Comparison of ENCODE assay signal across 20 cellular contexts in genomic region chr7:90896458-90896857, GRCh38.
"Had no signal": no experiment of that assay in that cellular context is flagged by ENCODE, and none has a peak within 500 bp of the region (broad histone marks: within the 10 kb centered on the region; RNA-seq: fewer than 3 reads in every experiment).

No MANE protein-coding gene starts in this region.

- H3K36me3 ChIP-seq: gastroesophageal sphincter, left ventricle myocardium inferior, lower lobe of right lung, neural progenitor cell, ovary, suprapubic skin, thyroid gland, upper lobe of left lung, uterus had no signal

- H3K27ac ChIP-seq: gastroesophageal sphincter, left ventricle myocardium inferior, lower lobe of right lung, neural progenitor cell, ovary, suprapubic skin, thyroid gland, upper lobe of left lung, uterus had no signal

- H3K9ac ChIP-seq: neural progenitor cell had no signal

- H2AFZ ChIP-seq: neural progenitor cell had no signal

- H3K9me3 ChIP-seq: gastroesophageal sphincter, left ventricle myocardium inferior, lower lobe of right lung, ovary, suprapubic skin, thyroid gland, upper lobe of left lung, uterus had no signal

- H3K4me3 ChIP-seq: gastroesophageal sphincter, left ventricle myocardium inferior, lower lobe of right lung, neural progenitor cell, ovary, smooth muscle cell, suprapubic skin, thyroid gland, upper lobe of left lung, uterus had no signal

- H3K4me1 ChIP-seq: gastroesophageal sphincter, lower lobe of right lung, neural progenitor cell, suprapubic skin, thyroid gland, upper lobe of left lung, uterus had no signal

- DNase-seq: erythroblast; glutamatergic neuron; islet precursor cell; left cardiac atrium; left ventricle myocardium inferior; lower lobe of right lung; midbrain; nucleus accumbens; ovary; right cardiac atrium; stimulated activated CD4-positive, alpha-beta T cell treated with anti-CD3 and anti-CD28 coated beads, Interleukin-2, amount 100 ng/mL, for 48 hours; stimulated activated naive CD4-positive, alpha-beta T cell treated with Interleukin-2 at 50 U/mL for 16 hours; thyroid gland; upper lobe of left lung; uterus had no signal

- H3K27me3 ChIP-seq: gastroesophageal sphincter, neural progenitor cell, ovary, suprapubic skin, thyroid gland, upper lobe of left lung, uterus had no signal

- H3K4me2 ChIP-seq: neural progenitor cell, smooth muscle cell had no signal

- ATAC-seq: gastroesophageal sphincter; left cardiac atrium; lower lobe of right lung; natural killer cell treated with Interleukin-12 subunit alpha and Interleukin-12 subunit beta and Interleukin-15 and Interleukin-18, amount 100 ng/mL, for 72 hours; right cardiac atrium had no signal
